In the genomic region with DNA sequence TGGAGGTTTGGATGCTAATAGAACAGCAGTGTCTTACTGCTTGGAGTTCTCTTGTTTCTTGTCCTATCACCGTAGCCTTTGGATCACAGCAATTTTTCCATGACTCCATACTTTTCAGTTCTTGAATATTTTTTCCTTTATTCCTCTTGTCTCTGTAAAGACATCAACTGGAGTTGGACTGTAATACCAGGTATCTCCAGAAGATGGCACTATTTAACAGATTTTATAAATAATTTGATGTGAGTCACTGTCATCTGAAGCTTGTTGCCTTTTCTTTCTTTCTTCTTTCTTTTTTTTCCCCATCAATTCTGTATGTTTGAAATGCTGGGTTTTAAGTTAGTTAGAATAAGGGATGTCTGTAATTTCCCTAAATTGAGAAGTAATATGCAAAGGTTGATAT, we compare ENCODE assay signal across 9 cellular contexts. TPM values are rescaled to one million over a fixed set of nuclear protein-coding genes. Genes with fewer than 3 reads are reported as not detected.
DNase-seq lines count a peak whose midpoint lies in the region; TF ChIP-seq lines count a peak whose summit lies in the region.
"Had no signal": no experiment of that assay in that cellular context is flagged by ENCODE, and none has a peak within 500 bp of the region (broad histone marks: within the 10 kb centered on the region; RNA-seq: fewer than 3 reads in every experiment).

No MANE protein-coding gene starts in this region.

- H3K4me1 ChIP-seq in right atrium auricular region (no peaks in the 10 kb centered on the region), colonic mucosa (no peaks in the 10 kb centered on the region)

- TF ChIP-seq CTCF in right atrium auricular region (IDR thresholded peaks at IDR 0.05): peak; percentile 36 to 74
- peak; percentile 62 for TF ChIP-seq CTCF in colonic mucosa (IDR thresholded peaks at IDR 0.05)
- peak; percentile 60 for TF ChIP-seq CTCF in nephron progenitor cell (IDR thresholded peaks at IDR 0.05)

- no peaks in the 10 kb centered on the region for H3K4me1 Mint-ChIP-seq in nephron progenitor cell
- H3K4me1 Mint-ChIP-seq in activated T-cell treated with anti-CD3 and anti-CD28 coated beads, Interleukin-2, amount 50 U/mL, for 24 hours (ENCODE audit: low read depth): peaks cover 4% of the 10 kb centered on the region

- intact Hi-C loops in cardiac septum (cut with DNase I) (loop anchor here (10.0 kb wide), 1 partner anchor 281 kb away; no protein-coding TSS in a partner anchor), colonic mucosa (cut with DNase I) (loop anchor here (10.0 kb wide), 1 partner anchor 281 kb away; no protein-coding TSS in a partner anchor)

- no peaks in the 10 kb centered on the region for H3K9me3 ChIP-seq in right atrium auricular region
- no peaks in the 10 kb centered on the region for H3K9me3 ChIP-seq in colonic mucosa

- H3K9me3 Mint-ChIP-seq in nephron progenitor cell: peaks cover 12% of the 10 kb centered on the region
- H3K9me3 Mint-ChIP-seq in activated T-cell treated with anti-CD3 and anti-CD28 coated beads, Interleukin-2, amount 50 U/mL, for 24 hours: no peaks in the 10 kb centered on the region
- H3K9me3 Mint-ChIP-seq: stimulated activated naive CD8-positive, alpha-beta T cell treated with anti-CD3 and anti-CD28 coated beads, Interleukin-15, Interleukin-2, amounts not matched to agents 100 ng/mL and 50 ng/mL, for 24 hours had no signal

- H3K4me3 ChIP-seq in right atrium auricular region (no peak overlapping the region), colonic mucosa (no peak overlapping the region)

- peaks cover 16% of the 10 kb centered on the region for H3K36me3 Mint-ChIP-seq in nephron progenitor cell (ENCODE audit: low read depth)
- H3K36me3 Mint-ChIP-seq in activated T-cell treated with anti-CD3 and anti-CD28 coated beads, Interleukin-2, amount 50 U/mL, for 24 hours (ENCODE audit: low read depth): peaks cover 62% of the 10 kb centered on the region

- H3K27me3 ChIP-seq in right atrium auricular region: no peaks in the 10 kb centered on the region
- no peaks in the 10 kb centered on the region for H3K27me3 ChIP-seq in colonic mucosa

- H3K27ac ChIP-seq in right atrium auricular region (no peak overlapping the region), colonic mucosa (no peak overlapping the region)

- H3K36me3 ChIP-seq in right atrium auricular region (no peaks in the 10 kb centered on the region), colonic mucosa (no peaks in the 10 kb centered on the region)

- DNase-seq in right atrium auricular region (ENCODE audit: low spot score) (no peak), cardiac septum (ENCODE audit: low spot score) (no peak), NCI-H460 (ENCODE audit: extremely low read depth, low read depth) (peak; percentile 53), colonic mucosa (no peak), nephron progenitor cell (no peak), mucosa of gallbladder (ENCODE audit: low spot score) (no peak), GM19238 (ENCODE audit: insufficient read length, low spot score) (no peak)
- no peak for DNase-seq in activated T-cell treated with anti-CD3 and anti-CD28 coated beads, Interleukin-2, amount 50 U/mL, for 24 hours

- H3K4me3 Mint-ChIP-seq in nephron progenitor cell: no peak overlapping the region
- H3K4me3 Mint-ChIP-seq in activated T-cell treated with anti-CD3 and anti-CD28 coated beads, Interleukin-2, amount 50 U/mL, for 24 hours: no peak overlapping the region
- H3K4me3 Mint-ChIP-seq: stimulated activated naive CD8-positive, alpha-beta T cell treated with anti-CD3 and anti-CD28 coated beads, Interleukin-15, Interleukin-2, amounts not matched to agents 100 ng/mL and 50 ng/mL, for 24 hours had no signal

- H3K27me3 Mint-ChIP-seq in nephron progenitor cell (ENCODE audit: low read depth, poor library complexity): no peaks in the 10 kb centered on the region
- peaks cover 20% of the 10 kb centered on the region for H3K27me3 Mint-ChIP-seq in activated T-cell treated with anti-CD3 and anti-CD28 coated beads, Interleukin-2, amount 50 U/mL, for 24 hours
- H3K27me3 Mint-ChIP-seq: stimulated activated naive CD8-positive, alpha-beta T cell treated with anti-CD3 and anti-CD28 coated beads, Interleukin-15, Interleukin-2, amounts not matched to agents 100 ng/mL and 50 ng/mL, for 24 hours had no signal

- H3K27ac Mint-ChIP-seq in nephron progenitor cell: no peak overlapping the region
- no peak overlapping the region for H3K27ac Mint-ChIP-seq in activated T-cell treated with anti-CD3 and anti-CD28 coated beads, Interleukin-2, amount 50 U/mL, for 24 hours
- H3K27ac Mint-ChIP-seq: stimulated activated naive CD8-positive, alpha-beta T cell treated with anti-CD3 and anti-CD28 coated beads, Interleukin-15, Interleukin-2, amounts not matched to agents 100 ng/mL and 50 ng/mL, for 24 hours had no signal

- H3K9ac ChIP-seq in colonic mucosa (ENCODE audit: low read depth in 2 of 2, low read length in 2 of 2): no peak overlapping the region

RNA-seq across cellular contexts. Expression of a gene that starts 24.1 kb away (rescaled TPM):
- total RNA-seq in right atrium auricular region (1 to 10 TPM; 6.6 to 9.6 TPM), cardiac septum (24.9 TPM), colonic mucosa (10 to 100 TPM; 30.6 to 49.6 TPM), mucosa of gallbladder (20.2 TPM)
- 14.6 and 22.4 TPM in 2 replicates for total RNA-seq in NCI-H460 (2014; rRNA removed; shearing (Covaris generic))
- polyA plus RNA-seq in NCI-H460 (2014; cell fraction: nucleus; rRNA removed): 32.1 and 35.7 TPM in 2 replicates
